Comparison of ENCODE assay signal across 8 cellular contexts in the genomic region with DNA sequence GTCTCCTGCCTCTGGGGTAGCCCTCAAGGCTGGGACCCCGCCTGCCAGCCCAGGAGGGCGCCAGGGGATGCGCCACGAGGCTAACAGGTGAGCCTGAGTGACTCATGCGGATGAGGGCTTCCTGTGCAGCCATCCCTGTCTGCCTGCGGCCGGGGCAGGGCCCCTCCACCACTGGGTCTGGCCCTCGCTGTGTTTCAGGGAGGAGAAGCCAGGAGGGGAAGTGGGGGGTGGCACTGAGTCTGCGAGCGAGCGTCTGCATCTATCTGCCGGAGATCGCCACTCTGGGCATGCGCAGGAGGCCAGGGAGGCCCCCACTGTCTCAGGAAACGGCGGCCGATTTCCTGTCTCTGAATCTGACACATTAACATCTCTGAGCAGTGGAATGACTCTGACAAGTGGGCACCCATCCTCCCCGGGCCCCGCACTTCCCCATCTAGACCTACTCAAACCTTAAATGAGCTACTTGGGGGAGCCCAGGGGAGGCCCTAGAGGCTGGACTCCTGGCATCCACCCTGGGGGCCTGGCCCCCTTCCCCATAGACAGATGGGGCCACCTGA.
DNase-seq lines count a peak whose midpoint lies in the region; ATAC-seq lines count a peak whose summit lies in the region.

No MANE protein-coding gene starts in this region.

- peaks cover 14% of the 10 kb centered on the region for H3K4me1 ChIP-seq in iPS-15b (ENCODE audit: control insufficient read depth, insufficient read depth, low read length)

- peak overlapping the region; percentile 79 for H3K9ac ChIP-seq in iPS-15b (ENCODE audit: low read depth, low read length)

- peaks cover 5% of the 10 kb centered on the region; the same call in 1 of the 2 replicates for H3K36me3 ChIP-seq in KOPT-K1 (ENCODE audit: insufficient read depth, low read length)
- H3K36me3 ChIP-seq in iPS-15b (ENCODE audit: control insufficient read depth, insufficient read depth, low read length), result no peaks in the 10 kb centered on the region

- peak overlapping the region; percentile 22 for H3K4me3 ChIP-seq in iPS-15b (ENCODE audit: low read depth, low read length)

- no peaks in the 10 kb centered on the region for H3K27me3 ChIP-seq in iPS-15b (ENCODE audit: control insufficient read depth, insufficient read depth, low read length)

- H3K9me3 ChIP-seq in KOPT-K1 (ENCODE audit: insufficient read depth, low read length, poor library complexity, severe bottlenecking), result no peaks in the 10 kb centered on the region
- no peaks in the 10 kb centered on the region for H3K9me3 ChIP-seq in iPS-15b (ENCODE audit: control insufficient read depth, insufficient read depth, low read length)

- ATAC-seq in GM21619 (IDR thresholded peaks at IDR 0.05; ENCODE audit: unreplicated experiment), result peak; percentile 75

- H3K27ac ChIP-seq in KOPT-K1 (ENCODE audit: low read depth, low read length, poor library complexity, severe bottlenecking), result peak overlapping the region; percentile 98

- DNase-seq in EH (ENCODE audit: low read depth) (peak; percentile 88), T-helper 1 cell (peak; percentile 98), amygdala (lab: John Stamatoyannopoulos, UW) (peak in 47 of 56 donors; percentile 6 to 81 (median 41)), smooth muscle cell of the brain vasculature (ENCODE audit: low read depth, low spot score) (peak; percentile 32), OCI-M2 (lab: John Stamatoyannopoulos, UW; ENCODE audit: unreplicated experiment) (no peak)
